Comparison of ENCODE assay signal across 11 cellular contexts in genomic region chr11:86670179-86670578, GRCh38. TPM values are rescaled to one million over a fixed set of nuclear protein-coding genes. Genes with fewer than 3 reads are reported as not detected.
DNase-seq lines count a peak whose midpoint lies in the region; FAIRE-seq and TF ChIP-seq lines count a peak whose summit lies in the region.
"Had no signal": no experiment of that assay in that cellular context is flagged by ENCODE, and none has a peak within 500 bp of the region (broad histone marks: within the 10 kb centered on the region; RNA-seq: fewer than 3 reads in every experiment).

No MANE protein-coding gene starts in this region.

- TF ChIP-seq POLR2A in H54 (IDR thresholded peaks at IDR 0.05; ENCODE audit: low read depth, low read length) (no peak), thyroid gland (IDR thresholded peaks at IDR 0.05) (no peak)

- no peaks in the 10 kb centered on the region for H3K79me2 ChIP-seq in parathyroid adenoma

- H3K4me1 ChIP-seq in parathyroid adenoma (peaks cover 26% of the 10 kb centered on the region), thyroid gland (peaks cover 3 to 15% of the 10 kb centered on the region in 2 donors)

- H3K9ac ChIP-seq in parathyroid adenoma, result no peak overlapping the region

- H3K4me3 ChIP-seq in choroid plexus epithelial cell (ENCODE audit: low read depth, low read length) (no peak overlapping the region), parathyroid adenoma (ENCODE audit: low read depth, low read length) (no peak overlapping the region), thyroid gland (replicated peaks in 1 of 3) (no peak overlapping the region)

- no peak overlapping the region for H2AFZ ChIP-seq in parathyroid adenoma

- peak; percentile 36 for FAIRE-seq in H54 (lab: Jason Lieb, UNC)

- no peaks in the 10 kb centered on the region for H3K27me3 ChIP-seq in parathyroid adenoma (ENCODE audit: control insufficient read depth, insufficient read depth, low read length)
- H3K27me3 ChIP-seq in thyroid gland, result no peaks in the 10 kb centered on the region

- H3K27ac ChIP-seq in parathyroid adenoma (peak overlapping the region; percentile 95), thyroid gland (no peak overlapping the region)
- H3K27ac ChIP-seq: HL-60 had no signal

- H3K4me2 ChIP-seq in parathyroid adenoma (ENCODE audit: low read length), result no peak overlapping the region

- H3K36me3 ChIP-seq in parathyroid adenoma (ENCODE audit: control insufficient read depth, insufficient read depth, low read length), result no peaks in the 10 kb centered on the region
- H3K36me3 ChIP-seq in thyroid gland, result no peaks in the 10 kb centered on the region

- intact Hi-C loops in thyroid gland (cut with DNase I), result no loop called here

- TF ChIP-seq CTCF in choroid plexus epithelial cell (conservative IDR thresholded peaks at IDR 0.05; ENCODE audit: low read depth, low read length) (no peak), parathyroid adenoma (IDR thresholded peaks at IDR 0.05) (no peak), thyroid gland (IDR thresholded peaks at IDR 0.05) (no peak)

- DNase-seq in H54 (ENCODE audit: insufficient read length, low spot score), result no peak
- DNase-seq in OCI-M1 (lab: John Stamatoyannopoulos, UW), result peak; percentile 75
- peak; percentile 90 for DNase-seq in choroid plexus epithelial cell (ENCODE audit: low read depth)
- DNase-seq in cerebellar nuclear complex (lab: John Stamatoyannopoulos, UW), result no peak
- DNase-seq in stimulated activated CD8-positive, alpha-beta memory T cell treated with anti-CD3 and anti-CD28 coated beads, Interleukin-4, amount 100 ng/mL, for 48 hours, result no peak
- no peak for DNase-seq in thyroid gland
- DNase-seq in NCI-H146 treated with DMSO at 0.1 percent for 48 hours (lab: John Stamatoyannopoulos, UW; ENCODE audit: unreplicated experiment), result no peak
- DNase-seq: activated CD8-positive, alpha-beta memory T cell treated with anti-CD3 and anti-CD28 coated beads, Interleukin-2, amount 50 U/mL, for 4 hours; NCI-H2029 had no signal

- WGBS in thyroid gland, 2 donors, result 81 to 84% methylated on average over 5 of the region's 5 CpGs

- H3K9me3 ChIP-seq in parathyroid adenoma (ENCODE audit: control insufficient read depth, low read length) (no peaks in the 10 kb centered on the region), thyroid gland (no peaks in the 10 kb centered on the region)

RNA-seq across cellular contexts. Expression of gene ME3, which starts 2.2 kb away (rescaled TPM):
- total RNA-seq in thyroid gland, result 10 to 100 TPM; 29.1 to 53.5 (median 37.1) TPM

Comparison
In these comparisons a context has a peak if more than half of its experiments do, and no peak if none do; other contexts are left out.
1. DNase-seq: peak in OCI-M1 (single experiment) and choroid plexus epithelial cell (single experiment); none in H54 (single experiment), cerebellar nuclear complex (0 of 2), stimulated activated CD8-positive, alpha-beta memory T cell treated with anti-CD3 and anti-CD28 coated beads, Interleukin-4, amount 100 ng/mL, for 48 hours (single experiment), thyroid gland (0 of 2) and NCI-H146 treated with DMSO at 0.1 percent for 48 hours (single experiment).